14 cellular contexts compared by ENCODE assay signal in the genomic region with DNA sequence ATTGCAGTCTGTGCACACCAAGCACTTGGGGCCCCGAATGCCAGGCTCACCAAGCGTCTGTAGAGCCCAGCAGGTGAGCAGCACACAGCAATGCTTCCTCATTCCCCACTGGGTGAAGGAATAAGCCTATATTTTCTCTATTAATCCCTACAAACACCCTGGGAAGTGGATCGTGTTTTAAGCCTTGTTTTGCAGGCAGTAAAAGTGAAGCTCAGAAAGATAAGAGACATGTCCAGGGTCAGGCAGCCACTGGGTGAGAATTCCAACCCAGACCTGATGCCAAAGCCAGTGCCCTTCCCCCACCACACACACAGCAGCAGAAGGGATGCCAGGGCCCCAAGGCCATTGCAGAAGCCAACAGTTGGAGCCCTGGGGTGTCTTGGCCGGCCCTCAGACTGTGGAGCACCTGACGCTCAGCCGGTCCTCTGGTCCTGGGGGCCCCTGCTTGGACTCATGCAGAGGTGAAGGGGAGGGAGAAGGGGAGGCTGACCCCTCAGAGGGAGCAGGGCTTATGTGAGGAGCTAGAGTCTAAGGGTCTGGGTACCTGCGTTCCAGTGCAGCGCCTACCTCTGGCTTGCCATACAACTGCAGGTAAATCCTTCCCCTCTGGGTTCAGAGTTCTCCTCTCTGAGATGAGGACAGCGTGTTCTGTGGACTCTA. TPM values are rescaled to one million over a fixed set of nuclear protein-coding genes. Genes with fewer than 3 reads are reported as not detected.
DNase-seq lines count a peak whose midpoint lies in the region; ATAC-seq and TF ChIP-seq lines count a peak whose summit lies in the region.
"Had no signal": no experiment of that assay in that cellular context is flagged by ENCODE, and none has a peak within 500 bp of the region (broad histone marks: within the 10 kb centered on the region; RNA-seq: fewer than 3 reads in every experiment).

No MANE protein-coding gene starts in this region.

- H3K27me3 Mint-ChIP-seq in HFFc6 (ENCODE audit: insufficient read depth) (peaks cover 17% of the 10 kb centered on the region), endodermal cell (ENCODE audit: insufficient read depth) (peaks cover 4% of the 10 kb centered on the region)

- ATAC-seq in HG02610 (IDR thresholded peaks at IDR 0.05; ENCODE audit: unreplicated experiment) (no peak), GM18873 (IDR thresholded peaks at IDR 0.05; ENCODE audit: low FRiP score, unreplicated experiment) (no peak)
- ATAC-seq: PC-3 had no signal

- TF ChIP-seq CTCF in A673 (conservative IDR thresholded peaks at IDR 0.05; ENCODE audit: low read depth, low read length) (peak; percentile 37; the same call in 1 of the 2 replicates), HFFc6 (IDR thresholded peaks at IDR 0.05) (peak; percentile 41; the same call in 1 of the 2 replicates), endodermal cell (conservative IDR thresholded peaks at IDR 0.05) (peak; percentile 80), liver (IDR thresholded peaks at IDR 0.05; ENCODE audit: low read depth, low read length, missing input control) (peak; percentile 32)

- H3K4me3 Mint-ChIP-seq in HFFc6: no peak overlapping the region
- no peak overlapping the region for H3K4me3 Mint-ChIP-seq in endodermal cell

- CTCF ChIA-PET in A673 (lab: Charles Lee): no interaction called here

- no peaks in the 10 kb centered on the region for H3K9me3 ChIP-seq in A673 (ENCODE audit: low read depth, low read length, poor library complexity, severe bottlenecking)
- H3K9me3 ChIP-seq in endodermal cell (ENCODE audit: control insufficient read depth, low read length): no peaks in the 10 kb centered on the region
- no peaks in the 10 kb centered on the region for H3K9me3 ChIP-seq in liver (ENCODE audit: control insufficient read depth in 4 of 4, low read length in 3 of 4)

- whole genome bisulfite sequencing in endodermal cell (ENCODE audit: insufficient coverage in 1 of 2, insufficient read length in 1 of 2), 2 experiments: 78 to 91% methylated on average over 4 to 9 of the region's 9 CpGs
- WGBS in liver: 38% methylated on average over 9 of the region's 9 CpGs

- H3K4me1 ChIP-seq in A673 (ENCODE audit: insufficient read depth, low read length, poor library complexity, severe bottlenecking): peaks cover 48% of the 10 kb centered on the region
- peaks cover 18% of the 10 kb centered on the region for H3K4me1 ChIP-seq in endodermal cell (ENCODE audit: control insufficient read depth, insufficient read depth, low read length)
- H3K4me1 ChIP-seq in liver (ENCODE audit: control insufficient read depth in 4 of 4, insufficient read depth in 4 of 4, low read length in 3 of 4): peaks cover 30 to 89% (median 79%) of the 10 kb centered on the region in 4 donors

- H3K4me3 ChIP-seq in A673 (ENCODE audit: low read depth, low read length, poor library complexity, severe bottlenecking) (no peak overlapping the region), endodermal cell (ENCODE audit: low read length) (no peak overlapping the region), liver (ENCODE audit: low read depth in 1 of 3, low read length in 3 of 3) (no peak overlapping the region)

- DNase-seq in A673 (ENCODE audit: low spot score) (no peak), HFFc6 (no peak), endodermal cell (peak; percentile 77), MV-4-11 (lab: John Stamatoyannopoulos, UW) (no peak)
- no peak for DNase-seq in activated CD4-positive, alpha-beta T cell treated with anti-CD3 and anti-CD28 coated beads, Interleukin-2, amount 50 U/mL, for 48 hours
- DNase-seq: KG1; NCI-H2029 treated with DMSO at 0.1 percent for 48 hours; occipital lobe; PC-3; stimulated activated CD4-positive, alpha-beta T cell treated with anti-CD3 and anti-CD28 coated beads, Interleukin-2, amount 100 ng/mL, for 48 hours; T1000 had no signal

- POLR2A ChIA-PET in A673 (lab: Charles Lee; ENCODE audit: low non-redundant PET): no interaction called here

- H3K4me1 Mint-ChIP-seq in HFFc6 (ENCODE audit: low read depth) (peaks cover 19% of the 10 kb centered on the region), endodermal cell (peaks cover 47% of the 10 kb centered on the region)

- peak; percentile 26 to 42 for TF ChIP-seq RAD21 in liver (IDR thresholded peaks at IDR 0.05)

- no TSS peak for BruUV-seq in A673 (replicated peaks; lab: Mats Ljungman, UMichigan)

- intact Hi-C loops in A673 (cut with micrococcal nuclease; ENCODE audit: unreplicated experiment): no loop called here

- no peaks in the 10 kb centered on the region for H3K36me3 ChIP-seq in A673 (ENCODE audit: insufficient read depth, low read length, poor library complexity, severe bottlenecking)
- H3K36me3 ChIP-seq in endodermal cell (ENCODE audit: control insufficient read depth, insufficient read depth, low read length): no peaks in the 10 kb centered on the region
- no peaks in the 10 kb centered on the region for H3K36me3 ChIP-seq in liver (ENCODE audit: control insufficient read depth in 4 of 4, insufficient read depth in 3 of 4, low read depth in 1 of 4, low read length in 3 of 4)

- H3K9ac ChIP-seq in endodermal cell (ENCODE audit: extremely low read depth, low read length, poor library complexity, severe bottlenecking) (no peak overlapping the region), liver (ENCODE audit: low read depth in 1 of 2, low read length in 2 of 2) (peak overlapping the region in 1 of 2 donors; percentile 34)

- H3K36me3 Mint-ChIP-seq in HFFc6 (ENCODE audit: low read depth) (no peaks in the 10 kb centered on the region), endodermal cell (ENCODE audit: low read depth) (no peaks in the 10 kb centered on the region)

- H3K27ac ChIP-seq in A673 (ENCODE audit: low read depth, low read length, poor library complexity, severe bottlenecking): no peak overlapping the region
- H3K27ac ChIP-seq in endodermal cell (ENCODE audit: low read depth, low read length): no peak overlapping the region
- H3K27ac ChIP-seq in liver (ENCODE audit: low read depth in 1 of 2, low read length in 2 of 2): peak overlapping the region; percentile 80 to 87

- H3K27me3 ChIP-seq in A673 (replicated peaks; ENCODE audit: insufficient read depth, low read depth, low read length, poor library complexity) (no peaks in the 10 kb centered on the region), endodermal cell (ENCODE audit: control insufficient read depth, insufficient read depth, low read length, poor library complexity, severe bottlenecking) (no peaks in the 10 kb centered on the region), liver (ENCODE audit: control insufficient read depth in 4 of 4, insufficient read depth in 4 of 4, low read length in 3 of 4) (no peaks in the 10 kb centered on the region)

- no peaks in the 10 kb centered on the region for H3K9me3 Mint-ChIP-seq in HFFc6
- H3K9me3 Mint-ChIP-seq in endodermal cell: no peaks in the 10 kb centered on the region

- H3K27ac Mint-ChIP-seq in HFFc6 (no peak overlapping the region), endodermal cell (no peak overlapping the region)

TF ChIP-seq in liver, 16 proteins besides CTCF, POLR2A, EP300 and RAD21 (continues in another document):
- TF ChIP-seq, protein P1, sequence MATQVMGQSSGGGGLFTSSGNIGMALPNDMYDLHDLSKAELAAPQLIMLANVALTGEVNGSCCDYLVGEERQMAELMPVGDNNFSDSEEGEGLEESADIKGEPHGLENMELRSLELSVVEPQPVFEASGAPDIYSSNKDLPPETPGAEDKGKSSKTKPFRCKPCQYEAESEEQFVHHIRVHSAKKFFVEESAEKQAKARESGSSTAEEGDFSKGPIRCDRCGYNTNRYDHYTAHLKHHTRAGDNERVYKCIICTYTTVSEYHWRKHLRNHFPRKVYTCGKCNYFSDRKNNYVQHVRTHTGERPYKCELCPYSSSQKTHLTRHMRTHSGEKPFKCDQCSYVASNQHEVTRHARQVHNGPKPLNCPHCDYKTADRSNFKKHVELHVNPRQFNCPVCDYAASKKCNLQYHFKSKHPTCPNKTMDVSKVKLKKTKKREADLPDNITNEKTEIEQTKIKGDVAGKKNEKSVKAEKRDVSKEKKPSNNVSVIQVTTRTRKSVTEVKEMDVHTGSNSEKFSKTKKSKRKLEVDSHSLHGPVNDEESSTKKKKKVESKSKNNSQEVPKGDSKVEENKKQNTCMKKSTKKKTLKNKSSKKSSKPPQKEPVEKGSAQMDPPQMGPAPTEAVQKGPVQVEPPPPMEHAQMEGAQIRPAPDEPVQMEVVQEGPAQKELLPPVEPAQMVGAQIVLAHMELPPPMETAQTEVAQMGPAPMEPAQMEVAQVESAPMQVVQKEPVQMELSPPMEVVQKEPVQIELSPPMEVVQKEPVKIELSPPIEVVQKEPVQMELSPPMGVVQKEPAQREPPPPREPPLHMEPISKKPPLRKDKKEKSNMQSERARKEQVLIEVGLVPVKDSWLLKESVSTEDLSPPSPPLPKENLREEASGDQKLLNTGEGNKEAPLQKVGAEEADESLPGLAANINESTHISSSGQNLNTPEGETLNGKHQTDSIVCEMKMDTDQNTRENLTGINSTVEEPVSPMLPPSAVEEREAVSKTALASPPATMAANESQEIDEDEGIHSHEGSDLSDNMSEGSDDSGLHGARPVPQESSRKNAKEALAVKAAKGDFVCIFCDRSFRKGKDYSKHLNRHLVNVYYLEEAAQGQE (IDR thresholded peaks at IDR 0.05): no peak
- no peak for TF ChIP-seq TAF1 (conservative IDR thresholded peaks at IDR 0.05)
- no peak for TF ChIP-seq HNF4G (IDR thresholded peaks at IDR 0.05)

RNA-seq across cellular contexts. Expression of a gene that starts 26.3 kb away (rescaled TPM):
- total RNA-seq in A673 (2021): 7.6 and 10.0 TPM in 2 replicates
- total RNA-seq in HFFc6 (2021; fragmentation: NEBNext Ultra II Directional; extraction: Animal tissue kit (Norgen Biotek cat#: 25700)): 10 to 100 TPM; 35.6 to 50.7 (median 47.8) TPM
- 1 to 10 TPM; 4.2 to 4.5 TPM for total RNA-seq in endodermal cell
- polyA plus RNA-seq in endodermal cell (2013, experiment 1 of 2): 3.8 TPM
- polyA plus RNA-seq in endodermal cell (2013, experiment 2 of 2): 4.6 TPM
- 10 to 100 TPM in 1 of 2 donors, 1 to 10 TPM in 1; 1.1 to 17.5 TPM for total RNA-seq in liver
- polyA plus RNA-seq in liver: 10 to 100 TPM in 1 of 2 donors, 1 to 10 TPM in 1; 3.9 to 36.6 TPM

RNA-seq across cellular contexts. Expression of a gene that starts 46.9 kb away (rescaled TPM):
- total RNA-seq in A673 (2021) (2.4 and 2.7 TPM in 2 replicates), endodermal cell (10 to 100 TPM; 12.4 to 15.8 TPM), liver (under 1 TPM in 1 of 2 donors, not detected in 1; 0.09 TPM)
- total RNA-seq in HFFc6 (2021; fragmentation: NEBNext Ultra II Directional; extraction: Animal tissue kit (Norgen Biotek cat#: 25700)): under 1 TPM in 2 of 6 experiments, not detected in 4; 0.05 to 0.14 TPM
- 4.8 TPM for polyA plus RNA-seq in endodermal cell (2013, experiment 1 of 2)
- 3.3 TPM for polyA plus RNA-seq in endodermal cell (2013, experiment 2 of 2)
- under 1 TPM; 0.03 to 0.04 TPM for polyA plus RNA-seq in liver
- total RNA-seq: PC-3 had no signal

Comparison
In these comparisons a context has a peak if more than half of its experiments do, and no peak if none do; other contexts are left out.
1. H3K27ac ChIP-seq: peak in liver (2 of 2); none in A673 (single experiment) and endodermal cell (single experiment).
2. Peak in every context shown above with its lines, with median percentiles within 50 percentile points of each other: CTCF ChIP-seq.